34 cellular contexts compared by ENCODE assay signal in genomic region chr9:37498457-37498856, GRCh38.
"Had no signal": no experiment of that assay in that cellular context is flagged by ENCODE, and none has a peak within 500 bp of the region (broad histone marks: within the 10 kb centered on the region; RNA-seq: fewer than 3 reads in every experiment).

No MANE protein-coding gene starts in this region.

- H3K27ac Mint-ChIP-seq: activated B cell treated with CpG ODN at 0.5 μM for 24 hours; activated naive CD8-positive, alpha-beta T cell treated with anti-CD3 and anti-CD28 coated beads, Interleukin-2, amount 10 ng/mL, durations not matched to agents 7 days and 5 days; activated T-helper 1 cell treated with anti-CD3 and anti-CD28 coated beads, Interleukin-12 subunit alpha, Interleukin-12 subunit beta, Interleukin-2, Interleukin-4 antibody, amounts not matched to agents 30 ng/mL and 10 ng/mL and 1 ng/mL, durations not matched to agents 14 hours and 24 hours and 36 hours; brain; T-helper 2 cell treated with Interferon-gamma antibody and Interleukin-4, amounts not matched to agents 5 μg/mL and 100 μg/mL, for 36 hours had no signal

- H3K27me3 ChIP-seq: ascending aorta, breast epithelium, cardiac muscle cell, colonic mucosa, esophagus squamous epithelium, gastroesophageal sphincter, heart right ventricle had no signal

- H3K4me3 Mint-ChIP-seq: activated B cell treated with CpG ODN at 0.5 μM for 24 hours; activated naive CD4-positive, alpha-beta T cell treated with anti-CD3 and anti-CD28 coated beads, Interleukin-2, amount 10 ng/mL, durations not matched to agents 7 days and 5 days; activated naive CD8-positive, alpha-beta T cell treated with anti-CD3 and anti-CD28 coated beads, Interleukin-2, amount 10 ng/mL, durations not matched to agents 7 days and 5 days; activated T-cell treated with anti-CD3 and anti-CD28 coated beads, Interleukin-2, amount 50 U/mL, for 4 hours; activated T-helper 1 cell treated with anti-CD3 and anti-CD28 coated beads, Interleukin-12 subunit alpha, Interleukin-12 subunit beta, Interleukin-2, Interleukin-4 antibody, amounts not matched to agents 30 ng/mL and 10 ng/mL and 1 ng/mL, durations not matched to agents 14 hours and 24 hours and 36 hours; brain; effector memory CD8-positive, alpha-beta T cell; T-helper 17 cell; T-helper 2 cell treated with Interferon-gamma antibody and Interleukin-4, amounts not matched to agents 5 μg/mL and 100 μg/mL, for 36 hours had no signal

- DNase-seq: activated B cell treated with CpG ODN at 0.5 μM for 24 hours; activated CD4-positive, alpha-beta T cell treated with anti-CD3 and anti-CD28 coated beads for 48 hours; activated CD4-positive, alpha-beta T cell treated with anti-CD3 and anti-CD28 coated beads, Interleukin-2, amount 50 U/mL, for 1 hour; activated CD4-positive, alpha-beta T cell treated with anti-CD3 and anti-CD28 coated beads, Interleukin-2, amount 50 U/mL, for 48 hours; activated CD8-positive, alpha-beta memory T cell treated with anti-CD3 and anti-CD28 coated beads, Interleukin-2, amount 50 U/mL, for 48 hours; activated gamma-delta T cell; activated naive CD4-positive, alpha-beta T cell; activated naive CD4-positive, alpha-beta T cell treated with anti-CD3 and anti-CD28 coated beads, Interleukin-2, amount 10 ng/mL, durations not matched to agents 7 days and 5 days; activated naive CD8-positive, alpha-beta T cell treated with anti-CD3 and anti-CD28 coated beads, Interleukin-2, amount 10 ng/mL, durations not matched to agents 7 days and 5 days; activated T-cell treated with anti-CD3 and anti-CD28 coated beads for 4 hours; activated T-cell treated with anti-CD3 and anti-CD28 coated beads, Interleukin-2, amount 50 U/mL, for 4 hours; central memory CD4-positive, alpha-beta T cell; cerebellar nuclear complex; colonic mucosa; effector memory CD8-positive, alpha-beta T cell; esophagus squamous epithelium; foreskin melanocyte; heart right ventricle; T-helper 1 cell; T-helper 17 cell; T1000; WERI-Rb-1 had no signal

- ATAC-seq: activated CD4-positive, CD25-positive, alpha-beta regulatory T cell treated with anti-CD3 and anti-CD28 coated beads, Interleukin-2, amount 50 U/mL, for 24 hours; activated naive CD4-positive, alpha-beta T cell treated with anti-CD3 and anti-CD28 coated beads, Interleukin-2, amount 50 U/mL, for 72 hours; activated T-cell treated with anti-CD3 and anti-CD28 coated beads, Interleukin-2, amount 50 U/mL, for 4 hours; effector memory CD8-positive, alpha-beta T cell; gastroesophageal sphincter; heart right ventricle; T-helper 17 cell had no signal

- FAIRE-seq: endometrium, endothelial cell of umbilical vein had no signal

- H3K27ac ChIP-seq: ascending aorta, breast epithelium, cardiac muscle cell, colonic mucosa, epithelial cell of prostate, esophagus squamous epithelium, gastroesophageal sphincter, heart right ventricle, WERI-Rb-1 had no signal

- H3K27me3 Mint-ChIP-seq: activated B cell treated with CpG ODN at 0.5 μM for 24 hours; activated naive CD4-positive, alpha-beta T cell treated with anti-CD3 and anti-CD28 coated beads, Interleukin-2, amount 10 ng/mL, durations not matched to agents 7 days and 5 days; activated naive CD8-positive, alpha-beta T cell treated with anti-CD3 and anti-CD28 coated beads, Interleukin-2, amount 10 ng/mL, durations not matched to agents 7 days and 5 days; brain; effector memory CD8-positive, alpha-beta T cell; T-helper 17 cell had no signal

- H3K4me3 ChIP-seq: ascending aorta, breast epithelium, cardiac muscle cell, colonic mucosa, esophagus squamous epithelium, gastroesophageal sphincter, heart right ventricle had no signal

- H3K4me1 ChIP-seq: breast epithelium, colonic mucosa, gastroesophageal sphincter had no signal

- H3K36me3 ChIP-seq: colonic mucosa had no signal

- H3K9me3 ChIP-seq: ascending aorta, breast epithelium, colonic mucosa, esophagus squamous epithelium, gastroesophageal sphincter, heart right ventricle had no signal

- H3K4me1 Mint-ChIP-seq: activated B cell treated with CpG ODN at 0.5 μM for 24 hours, brain had no signal

- H3K9me3 Mint-ChIP-seq: activated B cell treated with CpG ODN at 0.5 μM for 24 hours; activated naive CD4-positive, alpha-beta T cell treated with anti-CD3 and anti-CD28 coated beads, Interleukin-2, amount 10 ng/mL, durations not matched to agents 7 days and 5 days; activated naive CD4-positive, alpha-beta T cell treated with anti-CD3 and anti-CD28 coated beads, Interleukin-2, amount 50 U/mL, for 72 hours; activated naive CD8-positive, alpha-beta T cell treated with anti-CD3 and anti-CD28 coated beads, Interleukin-2, amount 10 ng/mL, durations not matched to agents 7 days and 5 days; activated T-cell treated with anti-CD3 and anti-CD28 coated beads, Interleukin-2, amount 50 U/mL, for 4 hours; activated T-helper 1 cell treated with anti-CD3 and anti-CD28 coated beads, Interleukin-12 subunit alpha, Interleukin-12 subunit beta, Interleukin-2, Interleukin-4 antibody, amounts not matched to agents 30 ng/mL and 10 ng/mL and 1 ng/mL, durations not matched to agents 14 hours and 24 hours and 36 hours; brain; effector memory CD8-positive, alpha-beta T cell; T-helper 2 cell treated with Interferon-gamma antibody and Interleukin-4, amounts not matched to agents 5 μg/mL and 100 μg/mL, for 36 hours had no signal
